Comparison of ENCODE assay signal across 17 cellular contexts in genomic region chr2:64045938-64046337, GRCh38. TPM values are rescaled to one million over a fixed set of nuclear protein-coding genes. Genes with fewer than 3 reads are reported as not detected.
DNase-seq lines count a peak whose midpoint lies in the region; ATAC-seq and TF ChIP-seq lines count a peak whose summit lies in the region.
"Had no signal": no experiment of that assay in that cellular context is flagged by ENCODE, and none has a peak within 500 bp of the region (broad histone marks: within the 10 kb centered on the region; RNA-seq: fewer than 3 reads in every experiment).

No MANE protein-coding gene starts in this region.

- WGBS in stomach, 5 donors: 93 to 96% (median 95%) methylated on average over 2 of the region's 2 CpGs

- ATAC-seq in HG02642 (IDR thresholded peaks at IDR 0.05; ENCODE audit: poor library complexity, unreplicated experiment): no peak
- ATAC-seq: CD8-positive, alpha-beta T cell had no signal

- TF ChIP-seq CTCF in KMS-11 (conservative IDR thresholded peaks at IDR 0.05; ENCODE audit: low read depth, low read length) (no peak), stomach (IDR thresholded peaks at IDR 0.05) (no peak)

- no peaks in the 10 kb centered on the region for H3K9me3 ChIP-seq in stomach
- H3K9me3 ChIP-seq: BLaER1 had no signal

- H2AFZ ChIP-seq in KMS-11 (ENCODE audit: low read depth): 0 out of 2 replicates have a peak overlapping the region, but pooled peaks have one; percentile 2

- peak overlapping the region; percentile 4; the same call in 1 of the 2 replicates for H3K9ac ChIP-seq in KMS-11
- H3K9ac ChIP-seq: BLaER1 had no signal

- H3K36me3 ChIP-seq in KMS-11 (ENCODE audit: insufficient read depth): no peaks in the 10 kb centered on the region
- no peaks in the 10 kb centered on the region for H3K36me3 ChIP-seq in stomach
- H3K36me3 ChIP-seq: BLaER1 had no signal

- DNase-seq in NAMALWA (ENCODE audit: low spot score) (peak; percentile 23), RPMI8226 (peak; percentile 70), H4 (ENCODE audit: low spot score) (no peak), stomach (no peak)
- DNase-seq: CD4-positive, CD25-positive, alpha-beta regulatory T cell; CD8-positive, alpha-beta T cell; DMS 273 treated with DMSO at 0.1 percent for 48 hours; DMS79; EL; GDM1; GOT3; H7; HCEC 1CT had no signal

- no peaks in the 10 kb centered on the region for H3K79me2 ChIP-seq in KMS-11 (ENCODE audit: insufficient read depth, low read depth)

- peak overlapping the region; percentile 68 for H3K27ac ChIP-seq in KMS-11
- H3K27ac ChIP-seq in stomach: no peak overlapping the region
- H3K27ac ChIP-seq: BLaER1, C4-2B had no signal

- no peak for TF ChIP-seq EP300 in stomach (IDR thresholded peaks at IDR 0.05)

- H3K27me3 ChIP-seq in KMS-11 (ENCODE audit: insufficient read depth, low read depth) (no peaks in the 10 kb centered on the region), stomach (no peaks in the 10 kb centered on the region)
- H3K27me3 ChIP-seq: BLaER1 had no signal

- H3K4me3 ChIP-seq in KMS-11 (IDR thresholded peaks at IDR 0.05; ENCODE audit: insufficient read depth, low read depth, low read length) (no peak overlapping the region), stomach (no peak overlapping the region)
- H3K4me3 ChIP-seq: BLaER1 had no signal

- H3K4me1 ChIP-seq in KMS-11 (ENCODE audit: low read depth, poor library complexity, severe bottlenecking) (peaks cover 84% of the 10 kb centered on the region), stomach (peaks cover 0 to 8% (median 0%) of the 10 kb centered on the region in 4 donors)

- no peak for TF ChIP-seq POLR2A in stomach (IDR thresholded peaks at IDR 0.05)

- H4K20me1 ChIP-seq in KMS-11 (ENCODE audit: insufficient read depth): no peaks in the 10 kb centered on the region
- H4K20me1 ChIP-seq: BLaER1 had no signal

- H3K4me2 ChIP-seq in KMS-11: peak overlapping the region; percentile 83
- H3K4me2 ChIP-seq: BLaER1 had no signal

- intact Hi-C loops in stomach (cut with DNase I; ENCODE audit: low total_unique reads): loop anchor here (5.0 kb wide), 1 partner anchor 266 kb away; no protein-coding TSS in a partner anchor

RNA-seq across cellular contexts. Expression of gene VPS54, which starts 26.7 kb away (rescaled TPM):
- total RNA-seq in H4 (2014; rRNA removed; shearing (Covaris generic)): 14.1 and 14.6 TPM in 2 replicates
- 10 to 100 TPM in 3 of 5 donors, 1 to 10 TPM in 2; 3.2 to 58.9 (median 13.8) TPM for total RNA-seq in stomach
- polyA plus RNA-seq in stomach: 10 to 100 TPM; 10.1 to 16.8 (median 12.3) TPM

Comparison
In these comparisons a context has a peak if more than half of its experiments do, and no peak if none do; other contexts are left out.
1. DNase-seq: peak in NAMALWA (single experiment) and RPMI8226 (single experiment); none in H4 (single experiment) and stomach (single experiment).